Comparison of ENCODE assay signal across 9 cellular contexts in genomic region chr7:106767498-106768323, GRCh38.
A peak's percentile ranks its signal among the peaks of the same experiment; 100 is the strongest.
DNase-seq lines count a peak whose midpoint lies in the region; ATAC-seq and TF ChIP-seq lines count a peak whose summit lies in the region.
"Had no signal": no experiment of that assay in that cellular context is flagged by ENCODE, and none has a peak within 500 bp of the region (broad histone marks: within the 10 kb centered on the region; RNA-seq: fewer than 3 reads in every experiment).

No MANE protein-coding gene starts in this region.

- H3K9me3 ChIP-seq in uterus: no peaks in the 10 kb centered on the region

- DNase-seq in DMS53 (lab: John Stamatoyannopoulos, UW) (peak; percentile 16), DMS53 treated with DMSO at 0.1 percent for 48 hours (lab: John Stamatoyannopoulos, UW; ENCODE audit: unreplicated experiment) (no peak), lung microvascular endothelial cell (ENCODE audit: low read depth in 2 of 2) (peak; percentile 61 to 63), uterus (no peak), DMS 273 (lab: John Stamatoyannopoulos, UW; ENCODE audit: unreplicated experiment) (no peak), GM13977 (ENCODE audit: low spot score) (no peak)

- TF ChIP-seq CTCF in uterus (IDR thresholded peaks at IDR 0.05): no peak
- TF ChIP-seq CTCF in GM13977 (IDR thresholded peaks at IDR 0.05; ENCODE audit: extremely low read depth, insufficient read depth, missing control alignments): no peak

- no peaks in the 10 kb centered on the region for H3K4me1 ChIP-seq in uterus

- H3K36me3 ChIP-seq in uterus: no peaks in the 10 kb centered on the region

- no peak overlapping the region for H3K27ac ChIP-seq in uterus
- H3K27ac ChIP-seq: 22Rv1 had no signal

- ATAC-seq in HG02798 (IDR thresholded peaks at IDR 0.05; ENCODE audit: poor library complexity, unreplicated experiment): peak; percentile 80
- ATAC-seq in SK-N-SH treated with all-trans-retinoic acid at 6 μM for 48 hours: no peak; the same call in 2 of the 3 replicates

- TF ChIP-seq POLR2A in uterus (IDR thresholded peaks at IDR 0.05): no peak

- H3K4me3 ChIP-seq in uterus: no peak overlapping the region

- in situ Hi-C loops in GM13977 (cut with MboI; ENCODE audit: low pct_unique_long_range_greater_than_20kb, low sequenced_read_pairs, unreplicated experiment): no loop called here

- H3K27me3 ChIP-seq in uterus: no peaks in the 10 kb centered on the region

- intact Hi-C loops in uterus (cut with DNase I; ENCODE audit: low total_unique reads): no loop called here

TF ChIP-seq in SK-N-SH treated with all-trans-retinoic acid at 6 μM for 48 hours, 23 proteins besides CTCF, POLR2A, EP300 and RAD21:
- TF ChIP-seq ZNF70 (CRISPR knock-in tag; IDR thresholded peaks at IDR 0.05) (no peak), GLIS3 (CRISPR knock-in tag; IDR thresholded peaks at IDR 0.05) (no peak), PPARA (CRISPR knock-in tag; IDR thresholded peaks at IDR 0.05; ENCODE audit: borderline replicate concordance) (no peak), SNAI2 (CRISPR knock-in tag; IDR thresholded peaks at IDR 0.05) (peak; percentile 96), OSR1 (CRISPR knock-in tag; IDR thresholded peaks at IDR 0.05) (peak; percentile 89; the same call in 1 of the 2 replicates), CREB5 (CRISPR knock-in tag; IDR thresholded peaks at IDR 0.05; ENCODE audit: low read depth) (peak; percentile 46; the same call in 1 of the 2 replicates), ARNTL (CRISPR knock-in tag; IDR thresholded peaks at IDR 0.05; ENCODE audit: borderline replicate concordance, low read depth) (no peak), PATZ1 (CRISPR knock-in tag; IDR thresholded peaks at IDR 0.05; ENCODE audit: borderline replicate concordance) (peak; percentile 65; the same call in 1 of the 2 replicates), RARB (CRISPR knock-in tag; IDR thresholded peaks at IDR 0.05) (peak; percentile 85; the same call in 1 of the 2 replicates), ISL1 (CRISPR knock-in tag; IDR thresholded peaks at IDR 0.05) (peak; percentile 63), ESRRG (CRISPR knock-in tag; IDR thresholded peaks at IDR 0.05) (0 out of 2 replicates have a peak, but pooled peaks have one; percentile 18), ZC3H10 (CRISPR knock-in tag; IDR thresholded peaks at IDR 0.05) (peak; percentile 89), ZNF8 (CRISPR knock-in tag; IDR thresholded peaks at IDR 0.05) (peak; percentile 53; the same call in 1 of the 2 replicates), CSDC2 (CRISPR knock-in tag; IDR thresholded peaks at IDR 0.05) (peak; percentile 98), TOX (CRISPR knock-in tag; IDR thresholded peaks at IDR 0.05; ENCODE audit: borderline replicate concordance) (peak; percentile 84), ZFP3 (CRISPR knock-in tag; IDR thresholded peaks at IDR 0.05) (peak; percentile 88), CSRNP3 (CRISPR knock-in tag; IDR thresholded peaks at IDR 0.05) (no peak)

Comparison
In these comparisons a context has a peak if more than half of its experiments do, and no peak if none do; other contexts are left out.
1. DNase-seq: peak in DMS53 (single experiment) and lung microvascular endothelial cell (2 of 2); none in DMS53 treated with DMSO at 0.1 percent for 48 hours (single experiment), uterus (0 of 2), DMS 273 (single experiment) and GM13977 (single experiment).